In the genomic region with DNA sequence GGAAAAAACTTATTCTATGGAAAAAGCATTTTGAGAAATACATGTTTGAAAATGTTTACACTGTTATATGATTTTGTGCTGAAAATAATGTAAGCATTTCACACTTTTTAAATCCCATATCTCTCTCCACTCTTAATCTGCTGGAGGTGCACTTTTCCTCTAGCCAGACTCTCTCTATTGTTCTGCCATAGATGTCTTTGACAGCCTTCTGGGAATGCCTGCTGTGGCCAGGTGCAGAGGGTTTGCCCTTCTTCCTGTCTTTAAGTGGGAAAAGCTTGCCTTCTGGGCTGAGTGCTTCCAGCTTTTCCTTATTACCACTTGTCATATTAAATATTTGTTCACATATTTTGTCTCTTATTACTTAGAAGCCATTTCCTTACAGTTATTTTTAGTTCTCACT, we compare ENCODE assay signal across 17 cellular contexts.
DNase-seq lines count a peak whose midpoint lies in the region; ATAC-seq lines count a peak whose summit lies in the region.
"Had no signal": no experiment of that assay in that cellular context is flagged by ENCODE, and none has a peak within 500 bp of the region (broad histone marks: within the 10 kb centered on the region; RNA-seq: fewer than 3 reads in every experiment).

No MANE protein-coding gene starts in this region.

- no peaks in the 10 kb centered on the region for H3K27me3 ChIP-seq in H7 (ENCODE audit: control insufficient read depth, insufficient read depth, low read length)
- no peaks in the 10 kb centered on the region for H3K27me3 ChIP-seq in iPS DF 6.9 (ENCODE audit: control insufficient read depth, insufficient read depth, low read length)
- H3K27me3 ChIP-seq: BE2C had no signal

- H3K36me3 ChIP-seq in H7 (replicated peaks; ENCODE audit: control insufficient read depth, insufficient read depth, low read length) (no peaks in the 10 kb centered on the region), iPS DF 6.9 (ENCODE audit: control insufficient read depth, insufficient read depth, low read length) (no peaks in the 10 kb centered on the region)
- H3K36me3 ChIP-seq: BE2C, SJSA1 had no signal

- H3K4me1 ChIP-seq in iPS DF 6.9 (ENCODE audit: control insufficient read depth, insufficient read depth, low read length): no peaks in the 10 kb centered on the region
- H3K4me1 ChIP-seq: BE2C, SJSA1 had no signal

- no peaks in the 10 kb centered on the region for H3K9me3 ChIP-seq in iPS DF 6.9 (ENCODE audit: control insufficient read depth, insufficient read depth, low read length)
- H3K9me3 ChIP-seq: BE2C, SJSA1 had no signal

- peak; percentile 56 for DNase-seq in DMS53 (lab: John Stamatoyannopoulos, UW)
- DNase-seq in H7: peak; percentile 48
- peak; percentile 2 for DNase-seq in NCI-H2227 treated with DMSO at 0.1 percent for 48 hours (lab: John Stamatoyannopoulos, UW)
- DNase-seq in iPS DF 6.9 (ENCODE audit: low read depth, low spot score): peak; percentile 43
- no peak for DNase-seq in AG08396 (ENCODE audit: low spot score)
- DNase-seq in left colon: no peak
- DNase-seq: BE2C; CD4-positive, alpha-beta memory T cell; EL; KG1; NCI-H1048; NCI-H1930; NCI-H446 treated with DMSO at 0.1 percent for 48 hours; SW 1271 had no signal

- ATAC-seq in HG03378 (IDR thresholded peaks at IDR 0.05; ENCODE audit: unreplicated experiment) (no peak), left colon (no peak)

- H3K27ac ChIP-seq in iPS DF 6.9 (ENCODE audit: low read length): no peak overlapping the region
- H3K27ac ChIP-seq: RWPE1, SJSA1 had no signal

- intact Hi-C loops in left colon (cut with DNase I, micrococcal nuclease): no loop called here

- no peak overlapping the region for H3K4me3 ChIP-seq in H7 (ENCODE audit: insufficient read depth, low read depth, low read length)
- H3K4me3 ChIP-seq in iPS DF 6.9 (ENCODE audit: low read length): no peak overlapping the region
- H3K4me3 ChIP-seq: SJSA1 had no signal

Comparison
In these comparisons a context has a peak if more than half of its experiments do, and no peak if none do; other contexts are left out.
1. DNase-seq: peak in DMS53 (single experiment), H7 (single experiment), NCI-H2227 treated with DMSO at 0.1 percent for 48 hours (single experiment) and iPS DF 6.9 (single experiment); none in AG08396 (single experiment) and left colon (0 of 2).